Comparison of ENCODE assay signal across 2 cellular contexts in genomic region chr6:44237021-44237812, GRCh38.
TF ChIP-seq lines count a peak whose summit lies in the region.

No MANE protein-coding gene starts in this region.

TF ChIP-seq in HEK293, 187 proteins besides CTCF, POLR2A, EP300 and RAD21 (continued from another document):
- TF ChIP-seq HIC1 (tag by site-specific recombination; IDR thresholded peaks at IDR 0.05) (peak; percentile 95), ZNF639 (tag by site-specific recombination; IDR thresholded peaks at IDR 0.05) (0 out of 2 replicates have a peak, but pooled peaks have one; percentile 49), OSR2 (tag by site-specific recombination; IDR thresholded peaks at IDR 0.05) (no peak), ZNF830 (tag by site-specific recombination; IDR thresholded peaks at IDR 0.05; ENCODE audit: low read depth) (no peak), ZNF692 (tag by site-specific recombination; IDR thresholded peaks at IDR 0.05) (peak; percentile 83; the same call in 1 of the 2 replicates), GLIS1 (tag by site-specific recombination; IDR thresholded peaks at IDR 0.05) (peak; percentile 94), ZNF341 (tag by site-specific recombination; IDR thresholded peaks at IDR 0.05; ENCODE audit: low read depth) (no peak), WT1 (tag by site-specific recombination; IDR thresholded peaks at IDR 0.05) (0 out of 2 replicates have a peak, but pooled peaks have one; percentile 29), ZBTB1 (tag by site-specific recombination; IDR thresholded peaks at IDR 0.05) (0 out of 2 replicates have a peak, but pooled peaks have one; percentile 53), ZBTB8A (tag by site-specific recombination; IDR thresholded peaks at IDR 0.05) (no peak; the same call in 1 of the 2 replicates), ZNF37A (tag by site-specific recombination; IDR thresholded peaks at IDR 0.05) (no peak), ZNF2 (tag by site-specific recombination; IDR thresholded peaks at IDR 0.05) (no peak), SP7 (tag by site-specific recombination; IDR thresholded peaks at IDR 0.05) (no peak; the same call in 1 of the 2 replicates), HOXA7 (CRISPR knock-in tag; IDR thresholded peaks at IDR 0.05; ENCODE audit: borderline replicate concordance) (no peak), BCL11A (tag by site-specific recombination; IDR thresholded peaks at IDR 0.05; ENCODE audit: low read depth) (peak; percentile 32; the same call in 1 of the 2 replicates), GFI1B (tag by site-specific recombination; IDR thresholded peaks at IDR 0.05) (no peak; the same call in 1 of the 2 replicates), SP2 (tag by site-specific recombination; IDR thresholded peaks at IDR 0.05) (peak; percentile 79), ZFP69B (tag by site-specific recombination; IDR thresholded peaks at IDR 0.05) (peak; percentile 87), ZNF335 (tag by site-specific recombination; conservative IDR thresholded peaks at IDR 0.05) (no peak), ZIC2 (tag by site-specific recombination; IDR thresholded peaks at IDR 0.05) (peak; percentile 42; the same call in 1 of the 2 replicates), KLF9 (tag by site-specific recombination; IDR thresholded peaks at IDR 0.05; ENCODE audit: low read depth) (peak; percentile 68), FEZF1 (tag by site-specific recombination; IDR thresholded peaks at IDR 0.05) (peak; percentile 49), ZNF366 (tag by site-specific recombination; conservative IDR thresholded peaks at IDR 0.05) (peak; percentile 53; the same call in 1 of the 2 replicates), ZNF155 (tag by site-specific recombination; IDR thresholded peaks at IDR 0.05) (no peak), ZNF488 (tag by site-specific recombination; IDR thresholded peaks at IDR 0.05) (no peak), IKZF3 (tag by site-specific recombination; IDR thresholded peaks at IDR 0.05) (peak; percentile 80), ZNF423 (tag by site-specific recombination; IDR thresholded peaks at IDR 0.05) (no peak), SP3 (tag by site-specific recombination; IDR thresholded peaks at IDR 0.05) (peak; percentile 73), GLIS2 (tag by site-specific recombination; IDR thresholded peaks at IDR 0.05) (peak; percentile 92)

TF ChIP-seq in SK-N-SH, 30 proteins besides CTCF, POLR2A, EP300 and RAD21 (continued from another document):
- TF ChIP-seq USF1 (IDR thresholded peaks at IDR 0.05; ENCODE audit: borderline replicate concordance, low read depth) (no peak), RXRA (IDR thresholded peaks at IDR 0.05; ENCODE audit: borderline replicate concordance, low read depth) (no peak; the same call in 1 of the 2 replicates), MXI1 (IDR thresholded peaks at IDR 0.05; ENCODE audit: low read depth, low read length) (peak; percentile 74), REST (IDR thresholded peaks at IDR 0.05; ENCODE audit: low read depth, low read length) (peak; percentile 51; the same call in 1 of the 2 replicates), JUND (IDR thresholded peaks at IDR 0.05) (peak; percentile 79), TCF12 (IDR thresholded peaks at IDR 0.05) (peak; percentile 87), USF2 (IDR thresholded peaks at IDR 0.05; ENCODE audit: borderline replicate concordance, low read depth, low read length) (no peak), YY1 (IDR thresholded peaks at IDR 0.05; ENCODE audit: low read depth) (no peak), RFX5 (IDR thresholded peaks at IDR 0.05; ENCODE audit: low read length) (no peak), PBX3 (IDR thresholded peaks at IDR 0.05) (peak; percentile 66), MEF2A (IDR thresholded peaks at IDR 0.05; ENCODE audit: borderline replicate concordance, low read depth) (no peak), FOXJ3 (CRISPR knock-in tag; IDR thresholded peaks at IDR 0.05) (no peak), TAF1 (IDR thresholded peaks at IDR 0.05; ENCODE audit: borderline replicate concordance, low read depth, low read length) (peak; percentile 56; the same call in 1 of the 2 replicates), FOXM1 (IDR thresholded peaks at IDR 0.05; ENCODE audit: low read depth) (no peak), SIN3A (IDR thresholded peaks at IDR 0.05; ENCODE audit: borderline replicate concordance, low read depth, low read length) (peak; percentile 59; the same call in 1 of the 2 replicates), FOSL2 (IDR thresholded peaks at IDR 0.05; ENCODE audit: borderline replicate concordance, low read depth) (peak; percentile 95), GABPA (IDR thresholded peaks at IDR 0.05; ENCODE audit: low read depth) (no peak; the same call in 1 of the 2 replicates), SMC3 (IDR thresholded peaks at IDR 0.05; ENCODE audit: low read depth, low read length) (no peak), ELF1 (IDR thresholded peaks at IDR 0.05) (no peak), POLR2AphosphoS5 (IDR thresholded peaks at IDR 0.05; ENCODE audit: low read depth, low read length) (peak; percentile 69; the same call in 1 of the 2 replicates), IRF3 (IDR thresholded peaks at IDR 0.05; ENCODE audit: low read depth, low read length) (no peak), MAX (IDR thresholded peaks at IDR 0.05; ENCODE audit: low read depth) (peak; percentile 62), NFIC (IDR thresholded peaks at IDR 0.05; ENCODE audit: borderline replicate concordance) (peak; percentile 82; the same call in 1 of the 2 replicates)
